Comparison of ENCODE assay signal across 1 cellular context in genomic region chr2:189783927-189784867, GRCh38.
A peak's percentile ranks its signal among the peaks of the same experiment; 100 is the strongest.
TF ChIP-seq lines count a peak whose summit lies in the region.

TSS of gene ORMDL1 (minus strand) at chr2:189784339. CDS start at chr2:189782595, 1,744 bp downstream.
TSS of gene PMS1 (plus strand) at chr2:189784450. CDS start at chr2:189791810, 7,360 bp downstream.

TF ChIP-seq in K562, 482 proteins besides CTCF, POLR2A, EP300 and RAD21 (continued from another document):
- TF ChIP-seq CREB3L1 (IDR thresholded peaks at IDR 0.05; ENCODE audit: borderline replicate concordance, low read depth) (peak; percentile 54; the same call in 1 of the 2 replicates), HMGN3 (IDR thresholded peaks at IDR 0.05; ENCODE audit: borderline replicate concordance, extremely low read depth, insufficient read length, low read depth, low read length) (peak; percentile 39), VEZF1 (CRISPR knock-in tag; IDR thresholded peaks at IDR 0.05) (peak; percentile 34), TBL1XR1 (IDR thresholded peaks at IDR 0.05; ENCODE audit: low read length in 2 of 2) (no peak; a peak in 1 of 4 replicates), SMAD3 (CRISPR knock-in tag; conservative IDR thresholded peaks at IDR 0.05) (no peak), THAP7 (CRISPR knock-in tag; IDR thresholded peaks at IDR 0.05) (no peak), KDM2B (CRISPR knock-in tag; IDR thresholded peaks at IDR 0.05) (no peak), GTF2B (IDR thresholded peaks at IDR 0.05; ENCODE audit: extremely low read depth, insufficient read length) (peak; percentile 20), C11orf30 (IDR thresholded peaks at IDR 0.05; ENCODE audit: low read depth) (peak; percentile 29), CLOCK (CRISPR knock-in tag; IDR thresholded peaks at IDR 0.05; ENCODE audit: borderline replicate concordance) (no peak), NFIX (CRISPR knock-in tag; IDR thresholded peaks at IDR 0.05; ENCODE audit: low read depth) (no peak), HNRNPK (IDR thresholded peaks at IDR 0.05; ENCODE audit: low read depth, low read length, poor library complexity, severe bottlenecking) (peak; percentile 99), ZNF212 (CRISPR knock-in tag; IDR thresholded peaks at IDR 0.05) (no peak), MXI1 (IDR thresholded peaks at IDR 0.05; ENCODE audit: low read depth, low read length) (peak; percentile 63; the same call in 1 of the 2 replicates), ZNF592 (IDR thresholded peaks at IDR 0.05) (no peak), SRSF1 (IDR thresholded peaks at IDR 0.05; ENCODE audit: low read depth, low read length) (0 out of 2 replicates have a peak, but pooled peaks have one; percentile 71), KLF13 (tag; IDR thresholded peaks at IDR 0.05; ENCODE audit: borderline replicate concordance, low read depth) (no peak), ZNF407 (IDR thresholded peaks at IDR 0.05; ENCODE audit: low read depth) (no peak)
